2 cellular contexts compared by ENCODE assay signal in the genomic region with DNA sequence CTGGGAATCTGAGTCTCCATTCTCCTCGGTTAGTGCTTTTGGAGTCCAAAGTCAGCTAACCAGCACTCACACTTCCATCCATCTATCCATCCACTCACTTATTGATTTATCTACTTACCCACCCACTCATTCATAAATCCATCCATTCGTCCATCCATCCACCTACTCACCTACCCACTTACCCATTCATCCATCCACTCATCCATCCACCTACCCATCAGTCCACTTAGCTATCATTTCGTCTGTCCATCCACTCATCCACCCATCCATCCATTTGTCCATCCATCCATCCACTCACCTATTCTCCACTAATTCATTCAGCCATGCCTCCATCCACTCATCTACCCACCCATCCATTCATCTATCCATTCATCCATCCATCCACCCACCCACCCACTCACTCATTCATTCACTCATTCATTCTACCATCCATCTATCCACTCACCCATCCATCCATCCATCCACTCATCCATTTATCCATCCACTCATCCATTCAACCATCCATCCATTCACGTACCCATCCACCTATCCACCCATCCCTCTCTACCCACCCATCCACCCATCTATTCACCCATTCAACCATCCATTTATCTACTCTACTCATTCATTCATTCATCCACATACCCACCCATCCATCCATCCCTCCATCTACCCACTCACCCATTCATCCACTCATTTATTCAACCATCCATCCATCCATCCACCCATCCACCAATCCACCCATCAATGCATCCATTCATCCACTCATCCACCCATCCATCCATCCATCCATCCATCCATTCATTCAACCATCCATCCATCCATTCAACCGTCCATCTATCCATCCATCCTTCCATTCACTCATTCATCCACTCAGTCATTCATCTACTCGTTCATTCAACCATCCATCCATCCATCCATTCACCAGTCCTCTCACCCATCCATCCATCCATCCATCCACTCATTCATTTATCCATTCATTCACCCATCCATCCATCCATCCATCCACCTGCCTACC.
TF ChIP-seq lines count a peak whose summit lies in the region.

No MANE protein-coding gene starts in this region.

TF ChIP-seq in HepG2, 621 proteins besides CTCF, POLR2A, EP300 and RAD21:
- TF ChIP-seq ZNF292 (CRISPR knock-in tag; IDR thresholded peaks at IDR 0.05; ENCODE audit: borderline replicate concordance, low read depth) (no peak), FOXJ3 (CRISPR knock-in tag; IDR thresholded peaks at IDR 0.05; ENCODE audit: borderline replicate concordance) (no peak), YEATS2 (CRISPR knock-in tag; IDR thresholded peaks at IDR 0.05; ENCODE audit: borderline replicate concordance) (no peak), MTF2 (CRISPR knock-in tag; IDR thresholded peaks at IDR 0.05; ENCODE audit: borderline replicate concordance) (no peak), ZNF282 (IDR thresholded peaks at IDR 0.05; ENCODE audit: partially characterized antibody) (peak; percentile 7), ZNF10 (CRISPR knock-in tag; IDR thresholded peaks at IDR 0.05; ENCODE audit: borderline replicate concordance, low read depth) (no peak)

TF ChIP-seq in H1, 55 proteins besides CTCF, POLR2A, EP300 and RAD21:
- TF ChIP-seq, protein P1, sequence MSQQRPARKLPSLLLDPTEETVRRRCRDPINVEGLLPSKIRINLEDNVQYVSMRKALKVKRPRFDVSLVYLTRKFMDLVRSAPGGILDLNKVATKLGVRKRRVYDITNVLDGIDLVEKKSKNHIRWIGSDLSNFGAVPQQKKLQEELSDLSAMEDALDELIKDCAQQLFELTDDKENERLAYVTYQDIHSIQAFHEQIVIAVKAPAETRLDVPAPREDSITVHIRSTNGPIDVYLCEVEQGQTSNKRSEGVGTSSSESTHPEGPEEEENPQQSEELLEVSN (IDR thresholded peaks at IDR 0.05), result no peak
- no peak for TF ChIP-seq ZNF274 (IDR thresholded peaks at IDR 0.05; ENCODE audit: borderline replicate concordance, extremely low read depth, low read length)
- no peak for TF ChIP-seq HDAC6 (IDR thresholded peaks at IDR 0.05; ENCODE audit: low read depth, low read length)
